ENCODE assay signal across 24 cellular contexts in the genomic region with DNA sequence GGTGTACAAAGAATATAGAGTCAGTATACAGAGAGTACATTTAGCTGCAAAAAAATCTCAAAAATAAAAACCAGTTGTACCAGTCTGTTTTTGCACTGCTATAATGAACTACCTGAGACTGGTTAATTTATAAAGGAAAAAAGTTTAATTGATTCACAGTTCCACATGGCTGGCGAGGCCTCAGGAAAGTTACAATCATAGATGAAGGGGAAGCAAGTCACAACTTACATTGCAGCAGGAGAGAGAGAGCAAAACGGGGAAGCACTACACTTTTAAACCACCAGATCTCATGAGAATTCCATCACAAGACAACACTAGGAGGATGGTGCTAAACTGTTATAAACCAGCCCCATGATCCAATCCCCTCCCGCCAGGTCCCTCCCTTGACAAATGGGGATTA.
"Had no signal": no experiment of that assay in that cellular context is flagged by ENCODE, and none has a peak within 500 bp of the region (broad histone marks: within the 10 kb centered on the region; RNA-seq: fewer than 3 reads in every experiment).

No MANE protein-coding gene starts in this region.

- H3K27me3 Mint-ChIP-seq: activated CD4-positive, alpha-beta memory T cell treated with anti-CD3 and anti-CD28 coated beads for 36 hours; activated CD4-positive, alpha-beta T cell treated with anti-CD3 and anti-CD28 coated beads, Interleukin-2, amount 10 ng/mL, durations not matched to agents 7 days and 5 days; activated naive CD8-positive, alpha-beta T cell treated with anti-CD3 and anti-CD28 coated beads for 36 hours had no signal

- H3K4me3 ChIP-seq: cardiac muscle cell, SJSA1 had no signal

- H3K27ac Mint-ChIP-seq: activated CD4-positive, alpha-beta memory T cell treated with anti-CD3 and anti-CD28 coated beads for 36 hours; activated CD4-positive, alpha-beta T cell treated with anti-CD3 and anti-CD28 coated beads, Interleukin-2, amount 10 ng/mL, durations not matched to agents 7 days and 5 days; activated naive CD4-positive, alpha-beta T cell treated with anti-CD3 and anti-CD28 coated beads for 36 hours; activated naive CD8-positive, alpha-beta T cell treated with anti-CD3 and anti-CD28 coated beads for 36 hours; T-helper 1 cell treated with Interleukin-12 subunit alpha and Interleukin-12 subunit beta and Interleukin-4 antibody, amounts not matched to agents 30 μg/mL and 1 μg/mL, for 36 hours had no signal

- H3K9me3 Mint-ChIP-seq: activated CD4-positive, alpha-beta memory T cell treated with anti-CD3 and anti-CD28 coated beads for 36 hours; activated CD4-positive, alpha-beta T cell treated with anti-CD3 and anti-CD28 coated beads, Interleukin-2, amount 10 ng/mL, durations not matched to agents 7 days and 5 days; activated naive CD4-positive, alpha-beta T cell treated with anti-CD3 and anti-CD28 coated beads for 36 hours; activated naive CD8-positive, alpha-beta T cell treated with anti-CD3 and anti-CD28 coated beads for 36 hours; activated T-cell treated with anti-CD3 and anti-CD28 coated beads, Interleukin-2, amount 50 U/mL, for 4 hours; T-helper 1 cell treated with Interleukin-12 subunit alpha and Interleukin-12 subunit beta and Interleukin-4 antibody, amounts not matched to agents 30 μg/mL and 1 μg/mL, for 36 hours had no signal

- DNase-seq: activated CD4-positive, alpha-beta memory T cell treated with anti-CD3 and anti-CD28 coated beads for 36 hours; activated CD4-positive, alpha-beta T cell treated with anti-CD3 and anti-CD28 coated beads, Interleukin-2, amount 10 ng/mL, durations not matched to agents 7 days and 5 days; activated CD4-positive, CD25-positive, alpha-beta regulatory T cell; activated CD8-positive, alpha-beta memory T cell treated with anti-CD3 and anti-CD28 coated beads for 24 hours; activated effector memory CD4-positive, alpha-beta T cell treated with anti-CD3 and anti-CD28 coated beads, Interleukin-2, amount 50 U/mL, for 16 hours; activated naive CD4-positive, alpha-beta T cell treated with anti-CD3 and anti-CD28 coated beads for 36 hours; activated naive CD8-positive, alpha-beta T cell treated with anti-CD3 and anti-CD28 coated beads for 36 hours; activated T-cell treated with anti-CD3 and anti-CD28 coated beads, Interleukin-2, amount 50 U/mL, for 4 hours; brain microvascular endothelial cell; KBM-7; NCI-H1092 treated with DMSO at 0.1 percent for 48 hours; NCI-H1417 treated with DMSO at 0.1 percent for 48 hours; NCI-H1694; NCI-H2029 treated with DMSO at 0.1 percent for 48 hours; NCI-H510A treated with DMSO at 0.1 percent for 48 hours; NCI-H69; NK-92 treated with Interleukin-12 subunit alpha and Interleukin-12 subunit beta, amount 100 ng/mL, for 24 hours; SHP77; T-helper 9 cell had no signal

- H3K27ac ChIP-seq: brain microvascular endothelial cell, cardiac muscle cell, SJSA1 had no signal

- FAIRE-seq: RCC 7860, TTC549 had no signal

- H3K4me3 Mint-ChIP-seq: activated CD4-positive, alpha-beta memory T cell treated with anti-CD3 and anti-CD28 coated beads for 36 hours; activated CD4-positive, alpha-beta T cell treated with anti-CD3 and anti-CD28 coated beads, Interleukin-2, amount 10 ng/mL, durations not matched to agents 7 days and 5 days; activated naive CD4-positive, alpha-beta T cell treated with anti-CD3 and anti-CD28 coated beads for 36 hours; activated naive CD8-positive, alpha-beta T cell treated with anti-CD3 and anti-CD28 coated beads for 36 hours; activated T-cell treated with anti-CD3 and anti-CD28 coated beads, Interleukin-2, amount 50 U/mL, for 4 hours; T-helper 1 cell treated with Interleukin-12 subunit alpha and Interleukin-12 subunit beta and Interleukin-4 antibody, amounts not matched to agents 30 μg/mL and 1 μg/mL, for 36 hours had no signal

- H3K36me3 Mint-ChIP-seq: activated CD4-positive, alpha-beta memory T cell treated with anti-CD3 and anti-CD28 coated beads for 36 hours; activated naive CD8-positive, alpha-beta T cell treated with anti-CD3 and anti-CD28 coated beads for 36 hours had no signal

- H3K4me1 Mint-ChIP-seq: activated CD4-positive, alpha-beta T cell treated with anti-CD3 and anti-CD28 coated beads, Interleukin-2, amount 10 ng/mL, durations not matched to agents 7 days and 5 days; activated naive CD8-positive, alpha-beta T cell treated with anti-CD3 and anti-CD28 coated beads for 36 hours had no signal

- H3K9me3 ChIP-seq: SJSA1 had no signal

- ATAC-seq: activated T-cell treated with anti-CD3 and anti-CD28 coated beads, Interleukin-2, amount 50 U/mL, for 4 hours had no signal

- H3K36me3 ChIP-seq: brain microvascular endothelial cell, cardiac muscle cell, SJSA1 had no signal
